Comparison of ENCODE assay signal across 8 cellular contexts in genomic region chr21:41611966-41612606, GRCh38.
DNase-seq lines count a peak whose midpoint lies in the region; ATAC-seq and TF ChIP-seq lines count a peak whose summit lies in the region.

No MANE protein-coding gene starts in this region.

- H3K27ac ChIP-seq in coronary artery (peak overlapping the region; percentile 96 to 98), rectal smooth muscle tissue (ENCODE audit: low read depth, low read length) (peak overlapping the region; percentile 11)

- no peak for ATAC-seq in HG03432 (IDR thresholded peaks at IDR 0.05; ENCODE audit: unreplicated experiment)

- no peaks in the 10 kb centered on the region for H3K27me3 ChIP-seq in rectal smooth muscle tissue (ENCODE audit: control insufficient read depth, insufficient read depth, low read length)

- H3K4me1 ChIP-seq in rectal smooth muscle tissue (ENCODE audit: control insufficient read depth, insufficient read depth, low read length), result peaks cover 9% of the 10 kb centered on the region

- H3K4me3 ChIP-seq in GM12865 (ENCODE audit: low read depth, low read length) (no peak overlapping the region), coronary artery (no peak overlapping the region), rectal smooth muscle tissue (ENCODE audit: low read length) (no peak overlapping the region)

- no peaks in the 10 kb centered on the region for H3K36me3 ChIP-seq in rectal smooth muscle tissue (ENCODE audit: control insufficient read depth, insufficient read depth, low read length)

- DNase-seq in GM12865 (ENCODE audit: low read depth) (peak; percentile 32), NCI-H2107 treated with DMSO at 0.1 percent for 48 hours (lab: John Stamatoyannopoulos, UW; ENCODE audit: unreplicated experiment) (peak; percentile 24), coronary artery (ENCODE audit: low spot score) (no peak), NCI-H1048 (lab: John Stamatoyannopoulos, UW) (no peak), anterior cingulate cortex (lab: John Stamatoyannopoulos, UW) (no peak)
- no peak for DNase-seq in activated CD4-positive, alpha-beta T cell treated with anti-CD3 and anti-CD28 coated beads, Interleukin-2, amount 50 U/mL, for 1 hour

- no peak overlapping the region for H3K9ac ChIP-seq in rectal smooth muscle tissue (ENCODE audit: low read length)

- TF ChIP-seq CTCF in GM12865 (IDR thresholded peaks at IDR 0.05; ENCODE audit: insufficient read depth, low read depth, low read length, missing control alignments), result no peak
- no peak for TF ChIP-seq CTCF in coronary artery (IDR thresholded peaks at IDR 0.05)

Comparison
In these comparisons a context has a peak if more than half of its experiments do, and no peak if none do; other contexts are left out.
1. DNase-seq: peak in GM12865 (single experiment) and NCI-H2107 treated with DMSO at 0.1 percent for 48 hours (single experiment); none in coronary artery (single experiment), NCI-H1048 (single experiment), activated CD4-positive, alpha-beta T cell treated with anti-CD3 and anti-CD28 coated beads, Interleukin-2, amount 50 U/mL, for 1 hour (single experiment) and anterior cingulate cortex (0 of 58).